Comparison of ENCODE assay signal across 22 cellular contexts in the genomic region with DNA sequence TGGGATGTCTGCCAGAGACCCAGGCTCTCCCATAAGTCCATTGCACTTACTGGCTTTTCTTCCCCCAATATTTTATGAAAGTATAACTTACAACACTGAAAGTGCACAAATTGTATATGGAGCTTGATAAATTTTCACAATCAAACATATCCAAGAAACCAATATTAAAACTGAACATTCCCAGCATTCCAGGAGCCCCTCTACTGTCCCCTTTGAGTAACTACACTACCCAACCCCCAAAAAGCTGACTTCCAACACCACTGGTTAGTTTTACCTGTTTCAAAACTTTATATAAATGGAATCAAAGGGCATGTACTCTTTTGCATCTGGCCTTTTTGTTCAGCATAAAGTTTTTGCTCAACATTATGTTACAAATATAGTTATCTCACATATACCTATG. TPM values are rescaled to one million over a fixed set of nuclear protein-coding genes. Genes with fewer than 3 reads are reported as not detected.
"Had no signal": no experiment of that assay in that cellular context is flagged by ENCODE, and none has a peak within 500 bp of the region (broad histone marks: within the 10 kb centered on the region; RNA-seq: fewer than 3 reads in every experiment).

No MANE protein-coding gene starts in this region.

- H3K27me3 Mint-ChIP-seq: activated naive CD4-positive, alpha-beta T cell treated with anti-CD3 and anti-CD28 coated beads, Interleukin-2, amount 50 U/mL, for 24 hours had no signal

- H3K9me3 Mint-ChIP-seq: activated CD4-positive, alpha-beta T cell treated with anti-CD3 and anti-CD28 coated beads, Interleukin-2, amount 10 ng/mL, durations not matched to agents 7 days and 5 days; activated CD8-positive, alpha-beta T cell treated with anti-CD3 and anti-CD28 coated beads for 36 hours; activated naive CD4-positive, alpha-beta T cell treated with anti-CD3 and anti-CD28 coated beads, Interleukin-2, amount 50 U/mL, for 24 hours; stimulated activated naive B cell treated with anti-CD40 and anti-IgM and Interleukin-4, amounts not matched to agents 10 μg/mL and 1 μg/mL and 100 μg/mL, for 72 hours had no signal

- H3K27me3 ChIP-seq: colonic mucosa, esophagus squamous epithelium, ovary, upper lobe of left lung had no signal

- H3K27ac Mint-ChIP-seq: activated CD4-positive, alpha-beta T cell treated with anti-CD3 and anti-CD28 coated beads, Interleukin-2, amount 10 ng/mL, durations not matched to agents 7 days and 5 days; activated CD8-positive, alpha-beta memory T cell treated with anti-CD3 and anti-CD28 coated beads, Interleukin-2, amount 10 ng/mL, durations not matched to agents 7 days and 5 days; activated CD8-positive, alpha-beta T cell treated with anti-CD3 and anti-CD28 coated beads for 36 hours; activated naive CD4-positive, alpha-beta T cell treated with anti-CD3 and anti-CD28 coated beads, Interleukin-2, amount 50 U/mL, for 24 hours; brain; naive thymus-derived CD8-positive, alpha-beta T cell; stimulated activated naive B cell treated with anti-CD40 and anti-IgM and Interleukin-4, amounts not matched to agents 10 μg/mL and 1 μg/mL and 100 μg/mL, for 72 hours had no signal

- ATAC-seq: activated CD4-positive, CD25-positive, alpha-beta regulatory T cell treated with anti-CD3 and anti-CD28 coated beads, Interleukin-2, amount 50 U/mL, for 24 hours; activated CD8-positive, alpha-beta memory T cell treated with anti-CD3 and anti-CD28 coated beads, Interleukin-2, amount 10 ng/mL, durations not matched to agents 7 days and 5 days; activated CD8-positive, alpha-beta T cell treated with anti-CD3 and anti-CD28 coated beads for 36 hours; left lobe of liver; naive thymus-derived CD8-positive, alpha-beta T cell; stimulated activated naive B cell treated with anti-CD40 and anti-IgM and Interleukin-4, amounts not matched to agents 10 μg/mL and 1 μg/mL and 100 μg/mL, for 72 hours had no signal

- H3K4me1 ChIP-seq: colonic mucosa, upper lobe of left lung had no signal

- H3K36me3 Mint-ChIP-seq: activated CD8-positive, alpha-beta memory T cell treated with anti-CD3 and anti-CD28 coated beads, Interleukin-2, amount 10 ng/mL, durations not matched to agents 7 days and 5 days; activated naive CD4-positive, alpha-beta T cell treated with anti-CD3 and anti-CD28 coated beads, Interleukin-2, amount 50 U/mL, for 24 hours; brain; naive thymus-derived CD8-positive, alpha-beta T cell had no signal

- H3K27ac ChIP-seq: colonic mucosa, esophagus squamous epithelium, ovary, thoracic aorta, upper lobe of left lung had no signal

- H3K4me2 ChIP-seq: smooth muscle cell had no signal

- H3K9me3 ChIP-seq: colonic mucosa, esophagus squamous epithelium, ovary, thoracic aorta had no signal

- DNase-seq: activated CD4-positive, alpha-beta T cell treated with anti-CD3 and anti-CD28 coated beads, Interleukin-2, amount 10 ng/mL, durations not matched to agents 7 days and 5 days; activated CD8-positive, alpha-beta memory T cell treated with anti-CD3 and anti-CD28 coated beads, Interleukin-2, amount 10 ng/mL, durations not matched to agents 7 days and 5 days; activated CD8-positive, alpha-beta T cell treated with anti-CD3 and anti-CD28 coated beads for 36 hours; activated gamma-delta T cell treated with Interleukin-2 at 50 U/mL for 16 hours; activated T-cell treated with anti-CD3 and anti-CD28 coated beads for 4 hours; anterior cingulate cortex; central memory CD4-positive, alpha-beta T cell; colonic mucosa; esophagus squamous epithelium; kidney; naive thymus-derived CD8-positive, alpha-beta T cell; ovary; stimulated activated CD4-positive, alpha-beta T cell treated with anti-CD3 and anti-CD28 coated beads, Interleukin-15, amount 100 ng/mL, for 24 hours; stimulated activated naive B cell treated with anti-CD40 and anti-IgM and Interleukin-4, amounts not matched to agents 10 μg/mL and 1 μg/mL and 100 μg/mL, for 72 hours; upper lobe of left lung had no signal

- H3K4me3 Mint-ChIP-seq: activated CD4-positive, alpha-beta T cell treated with anti-CD3 and anti-CD28 coated beads, Interleukin-2, amount 10 ng/mL, durations not matched to agents 7 days and 5 days; activated CD8-positive, alpha-beta memory T cell treated with anti-CD3 and anti-CD28 coated beads, Interleukin-2, amount 10 ng/mL, durations not matched to agents 7 days and 5 days; activated CD8-positive, alpha-beta T cell treated with anti-CD3 and anti-CD28 coated beads for 36 hours; activated naive CD4-positive, alpha-beta T cell treated with anti-CD3 and anti-CD28 coated beads, Interleukin-2, amount 50 U/mL, for 24 hours; brain; naive thymus-derived CD8-positive, alpha-beta T cell; stimulated activated naive B cell treated with anti-CD40 and anti-IgM and Interleukin-4, amounts not matched to agents 10 μg/mL and 1 μg/mL and 100 μg/mL, for 72 hours had no signal

- H3K36me3 ChIP-seq: colonic mucosa, esophagus squamous epithelium, ovary, thoracic aorta, upper lobe of left lung had no signal

- H3K4me3 ChIP-seq: colonic mucosa, esophagus squamous epithelium, lung, ovary, smooth muscle cell, thoracic aorta, upper lobe of left lung had no signal

RNA-seq across cellular contexts. Expression of a gene that starts 35.2 kb away (rescaled TPM):
- total RNA-seq: activated CD4-positive, alpha-beta T cell treated with anti-CD3 and anti-CD28 coated beads, Interleukin-2, amount 10 ng/mL, durations not matched to agents 7 days and 5 days; activated CD8-positive, alpha-beta memory T cell treated with anti-CD3 and anti-CD28 coated beads, Interleukin-2, amount 10 ng/mL, durations not matched to agents 7 days and 5 days; activated CD8-positive, alpha-beta T cell treated with anti-CD3 and anti-CD28 coated beads for 36 hours; naive thymus-derived CD8-positive, alpha-beta T cell had no signal
- polyA plus RNA-seq: naive thymus-derived CD8-positive, alpha-beta T cell had no signal
